Comparison of ENCODE assay signal across 24 cellular contexts in the genomic region with DNA sequence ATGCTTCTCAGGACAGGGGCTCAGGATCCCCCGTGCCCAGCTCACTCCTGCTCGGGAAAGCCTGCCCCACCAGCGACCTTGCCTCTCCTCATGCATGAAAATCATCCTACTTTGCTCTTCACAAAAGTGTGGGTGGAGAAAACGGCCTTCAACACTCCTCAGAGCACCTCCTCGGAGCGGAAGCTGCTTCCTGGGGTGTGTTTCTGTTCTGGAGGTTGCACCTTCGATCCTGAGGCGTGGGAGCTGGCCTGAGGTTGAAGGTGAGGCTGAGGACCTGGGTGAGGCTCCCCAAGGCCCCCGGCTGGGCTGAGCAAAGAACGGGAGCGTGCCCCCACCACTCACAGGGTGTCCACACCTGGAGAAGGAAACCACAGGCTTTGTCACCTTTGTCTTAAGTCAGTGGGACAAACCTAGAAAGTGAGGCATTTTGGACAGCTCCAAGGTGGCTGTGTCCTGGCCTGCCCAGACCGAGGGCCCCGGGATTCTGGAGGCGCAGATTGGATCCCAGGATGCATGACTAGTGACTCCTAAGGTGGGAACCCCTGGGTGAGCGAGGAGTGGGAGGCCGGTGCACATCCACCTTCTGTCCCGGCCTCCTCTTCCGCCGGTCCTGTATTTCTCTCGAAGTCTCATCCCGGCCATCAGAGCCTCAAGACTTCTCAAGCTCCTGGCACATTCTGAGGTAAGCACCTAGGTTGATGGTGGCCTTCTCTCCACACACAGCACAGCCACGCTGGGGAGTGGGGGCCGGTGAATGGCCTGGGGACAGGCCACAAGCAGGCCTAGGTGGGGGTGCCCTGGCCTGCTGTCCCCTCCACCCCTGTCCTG.
A peak's percentile ranks its signal among the peaks of the same experiment; 100 is the strongest.
DNase-seq lines count a peak whose midpoint lies in the region; ATAC-seq, FAIRE-seq and TF ChIP-seq lines count a peak whose summit lies in the region.
"Had no signal": no experiment of that assay in that cellular context is flagged by ENCODE, and none has a peak within 500 bp of the region (broad histone marks: within the 10 kb centered on the region; RNA-seq: fewer than 3 reads in every experiment).

No MANE protein-coding gene starts in this region.

- H3K27ac Mint-ChIP-seq in CD4-positive, alpha-beta T cell: no peak overlapping the region
- H3K27ac Mint-ChIP-seq: activated T-helper 17 cell treated with anti-CD3 and anti-CD28 coated beads, Interleukin-2, amount 50 U/mL, for 72 hours; stimulated activated naive CD8-positive, alpha-beta T cell treated with anti-CD3 and anti-CD28 coated beads, Interleukin-15, Interleukin-2, amounts not matched to agents 100 ng/mL and 50 ng/mL, for 24 hours had no signal

- H3K27me3 ChIP-seq in HepG2 (ENCODE audit: control insufficient read depth in 1 of 2, insufficient read depth in 2 of 2, low read length in 2 of 2) (peaks cover 8 to 38% of the 10 kb centered on the region in 2 experiments; a peak in 3 of 5 replicates), right lobe of liver (no peaks in the 10 kb centered on the region), K562 (ENCODE audit: control insufficient read depth in 2 of 2, insufficient read depth in 2 of 2, low read length in 2 of 2) (no peaks in the 10 kb centered on the region; a peak in 1 of 5 replicates)
- H3K27me3 ChIP-seq in CD4-positive, alpha-beta T cell (ENCODE audit: control insufficient read depth, insufficient read depth, low read length): no peaks in the 10 kb centered on the region
- H3K27me3 ChIP-seq: esophagus squamous epithelium, tibial nerve had no signal

- H3K4me3 Mint-ChIP-seq in CD4-positive, alpha-beta T cell: no peak overlapping the region
- H3K4me3 Mint-ChIP-seq: activated T-helper 17 cell treated with anti-CD3 and anti-CD28 coated beads, Interleukin-2, amount 50 U/mL, for 72 hours; HFFc6; stimulated activated naive CD8-positive, alpha-beta T cell treated with anti-CD3 and anti-CD28 coated beads, Interleukin-15, Interleukin-2, amounts not matched to agents 100 ng/mL and 50 ng/mL, for 24 hours had no signal

- no peaks in the 10 kb centered on the region for H3K9me3 ChIP-seq in HepG2 (ENCODE audit: low read length)
- H3K9me3 ChIP-seq in right lobe of liver: no peaks in the 10 kb centered on the region
- no peaks in the 10 kb centered on the region for H3K9me3 ChIP-seq in K562 (replicated peaks; ENCODE audit: control insufficient read depth, insufficient read depth, low read depth, low read length)
- no peaks in the 10 kb centered on the region for H3K9me3 ChIP-seq in CD4-positive, alpha-beta T cell (ENCODE audit: control insufficient read depth, low read length)
- H3K9me3 ChIP-seq: esophagus squamous epithelium, tibial nerve had no signal

- intact Hi-C loops in HepG2 (cut with micrococcal nuclease; ENCODE audit: unreplicated experiment) (no loop called here), right lobe of liver (cut with DNase I) (no loop called here), K562 (cut with micrococcal nuclease) (no loop called here)
- intact Hi-C loops in CD4-positive, alpha-beta T cell (cut with DNase I, micrococcal nuclease): no loop called here

- in situ Hi-C loops in HepG2 (cut with HindIII; ENCODE audit: extremely low pct_ligation_motif_present, low pct_unique_long_range_greater_than_20kb) (no loop called here), K562 (cut with MboI) (no loop called here)

- no peak for TF ChIP-seq EP300 in HepG2 (IDR thresholded peaks at IDR 0.05; ENCODE audit: low read depth in 2 of 2, low read length in 2 of 2)
- no peak for TF ChIP-seq EP300 in HepG2 (CRISPR knock-in tag; IDR thresholded peaks at IDR 0.05; ENCODE audit: borderline replicate concordance)
- no peak for TF ChIP-seq EP300 in K562 (IDR thresholded peaks at IDR 0.05; ENCODE audit: low read length)

- H2AFZ ChIP-seq in HepG2 (ENCODE audit: low read length) (no peak overlapping the region), K562 (ENCODE audit: low read depth, low read length) (no peak overlapping the region; the same call in 1 of the 2 replicates)
- H2AFZ ChIP-seq: PC-9 had no signal

- H3K36me3 Mint-ChIP-seq in CD4-positive, alpha-beta T cell (ENCODE audit: low read depth): no peaks in the 10 kb centered on the region

- BruUV-seq in HepG2 (replicated peaks; lab: Mats Ljungman, UMichigan): no TSS peak
- BruUV-seq in K562 (replicated peaks; lab: Mats Ljungman, UMichigan): no TSS peak

- TF ChIP-seq POLR2A in HepG2 (IDR thresholded peaks at IDR 0.05; ENCODE audit: insufficient read depth in 1 of 2, low read depth in 2 of 2, low read length in 2 of 2) (no peak), right lobe of liver (IDR thresholded peaks at IDR 0.05) (no peak), K562 (conservative IDR thresholded peaks at IDR 0.05) (no peak)

- H3K4me1 ChIP-seq in HepG2 (ENCODE audit: insufficient read depth, low read length) (peaks cover 23% of the 10 kb centered on the region), right lobe of liver (no peaks in the 10 kb centered on the region), K562 (replicated peaks in 1 of 2; ENCODE audit: control insufficient read depth in 2 of 2, insufficient read depth in 2 of 2, low read length in 2 of 2) (peaks cover 10 to 46% of the 10 kb centered on the region in 2 experiments)

- H3K27me3 Mint-ChIP-seq in CD4-positive, alpha-beta T cell: no peaks in the 10 kb centered on the region
- H3K27me3 Mint-ChIP-seq: activated T-helper 17 cell treated with anti-CD3 and anti-CD28 coated beads, Interleukin-2, amount 50 U/mL, for 72 hours; stimulated activated naive CD8-positive, alpha-beta T cell treated with anti-CD3 and anti-CD28 coated beads, Interleukin-15, Interleukin-2, amounts not matched to agents 100 ng/mL and 50 ng/mL, for 24 hours had no signal

- H3K27ac ChIP-seq in HepG2 (ENCODE audit: extremely low read length, insufficient read depth, low read length) (no peak overlapping the region), right lobe of liver (no peak overlapping the region), K562 (ENCODE audit: extremely low read depth, low read depth, low read length) (no peak overlapping the region)
- H3K27ac ChIP-seq in CD4-positive, alpha-beta T cell (ENCODE audit: low read depth, low read length): no peak overlapping the region
- H3K27ac ChIP-seq: C4-2B, tibial nerve had no signal

- POLR2A ChIA-PET in HepG2 (lab: Yijun Ruan, JAX) (no interaction called here), K562 (lab: Yijun Ruan, JAX) (interaction anchor here (0.5 to 1.0 kb wide), 2 partner anchors 11 to 14 kb away, joined by 3 to 4 read pairs; no protein-coding TSS in a partner anchor)
- POLR2A ChIA-PET in CD4-positive, alpha-beta T cell (lab: Charles Lee): interaction anchor here (2.7 kb wide), 1 partner anchor 17 kb away, joined by 9 read pairs; no protein-coding TSS in a partner anchor

- FAIRE-seq in HepG2 (lab: Jason Lieb, UNC): no peak
- no peak for FAIRE-seq in K562 (lab: Jason Lieb, UNC)
- no peak for FAIRE-seq in urothelium cell line (lab: Jason Lieb, UNC)

- 65% methylated on average over 18 of the region's 23 CpGs for WGBS in HepG2 (ENCODE audit: low lambda C conversion rate)
- 93% methylated on average over 2 of the region's 23 CpGs for WGBS in right lobe of liver (ENCODE audit: insufficient coverage, low coverage, low lambda C conversion rate, missing lambda C conversion rate)
- WGBS in K562 (ENCODE audit: insufficient coverage, low coverage, missing lambda C conversion rate): 71% methylated on average over 18 of the region's 23 CpGs

- DNase-seq in HepG2 (ENCODE audit: low spot score) (no peak), right lobe of liver (no peak), K562 (ENCODE audit: extremely low read depth in 1 of 4, low spot score in 3 of 4) (no peak), mesenteric fat pad (ENCODE audit: low spot score) (peak; percentile 82), urothelium cell line (ENCODE audit: low spot score) (no peak), NCI-H1105 treated with DMSO at 0.1 percent for 48 hours (lab: John Stamatoyannopoulos, UW) (no peak)
- DNase-seq in CD4-positive, alpha-beta T cell: no peak
- no peak for DNase-seq in stimulated activated CD4-positive, alpha-beta T cell treated with anti-CD3 and anti-CD28 coated beads, Interleukin-15, amount 100 ng/mL, for 24 hours
- DNase-seq: activated CD4-positive, alpha-beta T cell treated with anti-CD3 and anti-CD28 coated beads for 4 hours; activated naive CD4-positive, alpha-beta T cell treated with anti-CD3 and anti-CD28 coated beads, Interleukin-2, amount 50 U/mL, for 16 hours; amniotic stem cell; esophagus squamous epithelium; foreskin melanocyte; HFFc6; NCI-H1694 treated with DMSO at 0.1 percent for 48 hours; NCI-H510A treated with DMSO at 0.1 percent for 48 hours; NK-92 treated with Interleukin-12 subunit alpha and Interleukin-12 subunit beta, amount 100 ng/mL, for 24 hours; nucleus accumbens; Right ventricle myocardium superior had no signal

- no peaks in the 10 kb centered on the region for H3K79me2 ChIP-seq in HepG2 (ENCODE audit: insufficient read depth, low read length)
- no peaks in the 10 kb centered on the region for H3K79me2 ChIP-seq in K562 (ENCODE audit: control insufficient read depth, insufficient read depth, low read length)

- no peaks in the 10 kb centered on the region for H3K9me3 Mint-ChIP-seq in CD4-positive, alpha-beta T cell
- H3K9me3 Mint-ChIP-seq: activated T-helper 17 cell treated with anti-CD3 and anti-CD28 coated beads, Interleukin-2, amount 50 U/mL, for 72 hours; HFFc6; stimulated activated naive CD8-positive, alpha-beta T cell treated with anti-CD3 and anti-CD28 coated beads, Interleukin-15, Interleukin-2, amounts not matched to agents 100 ng/mL and 50 ng/mL, for 24 hours had no signal

- TF ChIP-seq RAD21 in HepG2 (CRISPR knock-in tag; IDR thresholded peaks at IDR 0.05): no peak
- TF ChIP-seq RAD21 in K562 (CRISPR knock-in tag; conservative IDR thresholded peaks at IDR 0.05 in 1 of 2, IDR thresholded peaks at IDR 0.05 in 1 of 2): no peak

- no peaks in the 10 kb centered on the region for H4K20me1 ChIP-seq in HepG2 (ENCODE audit: insufficient read depth, low read length)
- H4K20me1 ChIP-seq in K562 (replicated peaks; ENCODE audit: control insufficient read depth, insufficient read depth, low read length): no peaks in the 10 kb centered on the region

- ATAC-seq in HepG2: peak; percentile 3
- ATAC-seq in right lobe of liver: no peak
- peak; percentile 4 for ATAC-seq in K562
- no peak for ATAC-seq in CD4-positive, alpha-beta T cell (ENCODE audit: poor library complexity)
- ATAC-seq: activated T-helper 17 cell treated with anti-CD3 and anti-CD28 coated beads, Interleukin-2, amount 50 U/mL, for 72 hours had no signal

- H3K36me3 ChIP-seq in HepG2 (replicated peaks in 1 of 2; ENCODE audit: control insufficient read depth in 1 of 2, insufficient read depth in 2 of 2, low read length in 2 of 2) (no peaks in the 10 kb centered on the region), right lobe of liver (no peaks in the 10 kb centered on the region), K562 (ENCODE audit: control insufficient read depth, insufficient read depth, low read length) (no peaks in the 10 kb centered on the region)
- H3K36me3 ChIP-seq: esophagus squamous epithelium, tibial nerve had no signal

- CTCF ChIA-PET in HepG2 (lab: Yijun Ruan, JAX; ENCODE audit: low intra/inter-chr PET ratio, low total read pairs): no interaction called here
- CTCF ChIA-PET in K562 (lab: Yijun Ruan, JAX; ENCODE audit: low intra/inter-chr PET ratio): no interaction called here
- CTCF ChIA-PET in CD4-positive, alpha-beta T cell (lab: Charles Lee): interaction anchor here (1.2 kb wide), 1 partner anchor 17 kb away, joined by 4 read pairs; no protein-coding TSS in a partner anchor

- no peaks in the 10 kb centered on the region for H3K9me1 ChIP-seq in K562 (ENCODE audit: control insufficient read depth, insufficient read depth, low read length)

- peaks cover 27% of the 10 kb centered on the region for H3K4me1 Mint-ChIP-seq in CD4-positive, alpha-beta T cell (ENCODE audit: low read depth)

- TF ChIP-seq CTCF in HepG2 (CRISPR knock-in tag; IDR thresholded peaks at IDR 0.05) (no peak), right lobe of liver (IDR thresholded peaks at IDR 0.05) (no peak), K562 (IDR thresholded peaks at IDR 0.05 in 2 of 3, conservative IDR thresholded peaks at IDR 0.05 in 1 of 3; ENCODE audit: insufficient read depth in 2 of 3, low read depth in 1 of 3, low read length in 3 of 3) (no peak)
- no peak for TF ChIP-seq CTCF in CD4-positive, alpha-beta T cell (IDR thresholded peaks at IDR 0.05)

- H3K4me2 ChIP-seq in HepG2 (ENCODE audit: low read depth, low read length): peak overlapping the region; percentile 11; the same call in 1 of the 2 replicates
- no peak overlapping the region for H3K4me2 ChIP-seq in K562 (ENCODE audit: insufficient read depth, low read length)

- H3K9ac ChIP-seq in HepG2 (ENCODE audit: insufficient read depth, low read depth, low read length) (no peak overlapping the region), K562 (ENCODE audit: insufficient read depth in 1 of 2, low read depth in 2 of 2, low read length in 2 of 2) (peak overlapping the region in 1 of 2 experiments; percentile 45; a peak in 2 of 4 replicates)

- H3K4me3 ChIP-seq in HepG2 (replicated peaks in 1 of 3; ENCODE audit: insufficient read depth in 1 of 3, low read depth in 2 of 3, low read length in 3 of 3) (peak overlapping the region in 1 of 3 experiments; percentile 24; a peak in 1 of 6 replicates), right lobe of liver (no peak overlapping the region), K562 (no peak overlapping the region)
- H3K4me3 ChIP-seq: esophagus squamous epithelium, PC-9, tibial nerve had no signal

Comparison
In these comparisons a context has a peak if more than half of its experiments do, and no peak if none do; other contexts are left out.
1. ATAC-seq: peak in HepG2 (single experiment) and K562 (single experiment); none in right lobe of liver (0 of 4) and CD4-positive, alpha-beta T cell (single experiment).
2. Of the 241 proteins assayed by ChIP-seq in both HepG2 and K562: peak only in HepG2: none; only in K562: ZBTB1; in both: none; in neither: 240.